2 cellular contexts compared by ENCODE assay signal in genomic region chr5:108451269-108451668, GRCh38.
TF ChIP-seq lines count a peak whose summit lies in the region.

No MANE protein-coding gene starts in this region.

TF ChIP-seq in SK-N-SH, 30 proteins besides CTCF, POLR2A, EP300 and RAD21 (continued from another document):
- TF ChIP-seq USF1 (IDR thresholded peaks at IDR 0.05; ENCODE audit: borderline replicate concordance, low read depth) (no peak), NFIC (IDR thresholded peaks at IDR 0.05; ENCODE audit: borderline replicate concordance) (no peak), TCF12 (IDR thresholded peaks at IDR 0.05) (no peak), YY1 (IDR thresholded peaks at IDR 0.05; ENCODE audit: low read depth) (no peak), NRF1 (IDR thresholded peaks at IDR 0.05; ENCODE audit: low read depth, low read length) (no peak), EZH2phosphoT487 (IDR thresholded peaks at IDR 0.05; ENCODE audit: borderline replicate concordance, low read depth) (no peak), MEF2A (IDR thresholded peaks at IDR 0.05; ENCODE audit: borderline replicate concordance, low read depth) (no peak), FOXJ3 (CRISPR knock-in tag; IDR thresholded peaks at IDR 0.05) (no peak), TEAD4 (IDR thresholded peaks at IDR 0.05; ENCODE audit: borderline replicate concordance, insufficient read depth) (no peak), FOXM1 (IDR thresholded peaks at IDR 0.05; ENCODE audit: low read depth) (no peak), JUND (IDR thresholded peaks at IDR 0.05) (no peak)
- TF ChIP-seq, protein P1, sequence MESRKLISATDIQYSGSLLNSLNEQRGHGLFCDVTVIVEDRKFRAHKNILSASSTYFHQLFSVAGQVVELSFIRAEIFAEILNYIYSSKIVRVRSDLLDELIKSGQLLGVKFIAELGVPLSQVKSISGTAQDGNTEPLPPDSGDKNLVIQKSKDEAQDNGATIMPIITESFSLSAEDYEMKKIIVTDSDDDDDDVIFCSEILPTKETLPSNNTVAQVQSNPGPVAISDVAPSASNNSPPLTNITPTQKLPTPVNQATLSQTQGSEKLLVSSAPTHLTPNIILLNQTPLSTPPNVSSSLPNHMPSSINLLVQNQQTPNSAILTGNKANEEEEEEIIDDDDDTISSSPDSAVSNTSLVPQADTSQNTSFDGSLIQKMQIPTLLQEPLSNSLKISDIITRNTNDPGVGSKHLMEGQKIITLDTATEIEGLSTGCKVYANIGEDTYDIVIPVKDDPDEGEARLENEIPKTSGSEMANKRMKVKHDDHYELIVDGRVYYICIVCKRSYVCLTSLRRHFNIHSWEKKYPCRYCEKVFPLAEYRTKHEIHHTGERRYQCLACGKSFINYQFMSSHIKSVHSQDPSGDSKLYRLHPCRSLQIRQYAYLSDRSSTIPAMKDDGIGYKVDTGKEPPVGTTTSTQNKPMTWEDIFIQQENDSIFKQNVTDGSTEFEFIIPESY (IDR thresholded peaks at IDR 0.05; ENCODE audit: borderline replicate concordance, low read depth): no peak
- TF ChIP-seq, protein P2, sequence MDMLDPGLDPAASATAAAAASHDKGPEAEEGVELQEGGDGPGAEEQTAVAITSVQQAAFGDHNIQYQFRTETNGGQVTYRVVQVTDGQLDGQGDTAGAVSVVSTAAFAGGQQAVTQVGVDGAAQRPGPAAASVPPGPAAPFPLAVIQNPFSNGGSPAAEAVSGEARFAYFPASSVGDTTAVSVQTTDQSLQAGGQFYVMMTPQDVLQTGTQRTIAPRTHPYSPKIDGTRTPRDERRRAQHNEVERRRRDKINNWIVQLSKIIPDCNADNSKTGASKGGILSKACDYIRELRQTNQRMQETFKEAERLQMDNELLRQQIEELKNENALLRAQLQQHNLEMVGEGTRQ (IDR thresholded peaks at IDR 0.05; ENCODE audit: borderline replicate concordance, low read depth, low read length): no peak
- TF ChIP-seq, protein P3, sequence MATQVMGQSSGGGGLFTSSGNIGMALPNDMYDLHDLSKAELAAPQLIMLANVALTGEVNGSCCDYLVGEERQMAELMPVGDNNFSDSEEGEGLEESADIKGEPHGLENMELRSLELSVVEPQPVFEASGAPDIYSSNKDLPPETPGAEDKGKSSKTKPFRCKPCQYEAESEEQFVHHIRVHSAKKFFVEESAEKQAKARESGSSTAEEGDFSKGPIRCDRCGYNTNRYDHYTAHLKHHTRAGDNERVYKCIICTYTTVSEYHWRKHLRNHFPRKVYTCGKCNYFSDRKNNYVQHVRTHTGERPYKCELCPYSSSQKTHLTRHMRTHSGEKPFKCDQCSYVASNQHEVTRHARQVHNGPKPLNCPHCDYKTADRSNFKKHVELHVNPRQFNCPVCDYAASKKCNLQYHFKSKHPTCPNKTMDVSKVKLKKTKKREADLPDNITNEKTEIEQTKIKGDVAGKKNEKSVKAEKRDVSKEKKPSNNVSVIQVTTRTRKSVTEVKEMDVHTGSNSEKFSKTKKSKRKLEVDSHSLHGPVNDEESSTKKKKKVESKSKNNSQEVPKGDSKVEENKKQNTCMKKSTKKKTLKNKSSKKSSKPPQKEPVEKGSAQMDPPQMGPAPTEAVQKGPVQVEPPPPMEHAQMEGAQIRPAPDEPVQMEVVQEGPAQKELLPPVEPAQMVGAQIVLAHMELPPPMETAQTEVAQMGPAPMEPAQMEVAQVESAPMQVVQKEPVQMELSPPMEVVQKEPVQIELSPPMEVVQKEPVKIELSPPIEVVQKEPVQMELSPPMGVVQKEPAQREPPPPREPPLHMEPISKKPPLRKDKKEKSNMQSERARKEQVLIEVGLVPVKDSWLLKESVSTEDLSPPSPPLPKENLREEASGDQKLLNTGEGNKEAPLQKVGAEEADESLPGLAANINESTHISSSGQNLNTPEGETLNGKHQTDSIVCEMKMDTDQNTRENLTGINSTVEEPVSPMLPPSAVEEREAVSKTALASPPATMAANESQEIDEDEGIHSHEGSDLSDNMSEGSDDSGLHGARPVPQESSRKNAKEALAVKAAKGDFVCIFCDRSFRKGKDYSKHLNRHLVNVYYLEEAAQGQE (IDR thresholded peaks at IDR 0.05; ENCODE audit: low read depth, low read length): no peak
TF ChIP-seq in SK-N-SH: peak in this region for 0.

TF ChIP-seq in SK-N-SH treated with all-trans-retinoic acid at 6 μM for 48 hours, 23 proteins besides CTCF, POLR2A, EP300 and RAD21 (continued from another document):
- no peak for TF ChIP-seq CSRNP3 (CRISPR knock-in tag; IDR thresholded peaks at IDR 0.05)
- no peak for TF ChIP-seq RARB (CRISPR knock-in tag; IDR thresholded peaks at IDR 0.05)
- TF ChIP-seq TCF4 (CRISPR knock-in tag; IDR thresholded peaks at IDR 0.05; ENCODE audit: borderline replicate concordance): no peak
- no peak for TF ChIP-seq PATZ1 (CRISPR knock-in tag; IDR thresholded peaks at IDR 0.05; ENCODE audit: borderline replicate concordance)
- TF ChIP-seq OSR1 (CRISPR knock-in tag; IDR thresholded peaks at IDR 0.05): no peak
- TF ChIP-seq GLIS3 (CRISPR knock-in tag; IDR thresholded peaks at IDR 0.05): no peak
- TF ChIP-seq TSHZ2 (CRISPR knock-in tag; IDR thresholded peaks at IDR 0.05): no peak
- TF ChIP-seq ZC3H10 (CRISPR knock-in tag; IDR thresholded peaks at IDR 0.05): no peak
- TF ChIP-seq ZFP30 (CRISPR knock-in tag; IDR thresholded peaks at IDR 0.05): no peak
